Comparison of ENCODE assay signal across 8 cellular contexts in genomic region chr22:28882878-28883656, GRCh38. TPM values are rescaled to one million over a fixed set of nuclear protein-coding genes. Genes with fewer than 3 reads are reported as not detected.
DNase-seq lines count a peak whose midpoint lies in the region; TF ChIP-seq lines count a peak whose summit lies in the region.

Gene ZNRF3, plus strand, starts transcription at chr22:28883572. Its CDS starts 195 bp downstream, at chr22:28883767.

- intact Hi-C loops in left ventricle myocardium inferior (cut with micrococcal nuclease) (no loop called here), posterior vena cava (cut with DNase I) (loop anchor here in 1 of 2 donors (10.0 kb wide), 1 partner anchor 72 kb away; no protein-coding TSS in a partner anchor), transverse colon (cut with DNase I; ENCODE audit: low total_unique reads) (no loop called here)

- H3K4me3 ChIP-seq in HFF-Myc (replicated peaks; ENCODE audit: low read depth, low read length), result peak within 1 kb of the TSS; percentile 68
- peak within 1 kb of the TSS; percentile 78 for H3K4me3 ChIP-seq in left ventricle myocardium inferior
- peak within 1 kb of the TSS; percentile 69 to 90 (median 77) for H3K4me3 ChIP-seq in transverse colon

- H3K9me3 ChIP-seq in left ventricle myocardium inferior (replicated peaks) (no peaks in the 10 kb centered on the region), transverse colon (no peaks in the 10 kb centered on the region)

- peak; percentile 42 for DNase-seq in DMS 273 treated with DMSO at 0.1 percent for 48 hours (lab: John Stamatoyannopoulos, UW)
- DNase-seq in HFF-Myc (ENCODE audit: extremely low read depth, low read depth), result peak; percentile 61
- DNase-seq in NCI-H1436 treated with DMSO at 0.1 percent for 48 hours (lab: John Stamatoyannopoulos, UW), result peak; percentile 61
- peak; percentile 77 for DNase-seq in T-helper 2 cell treated with Interferon-gamma antibody and Interleukin-4, amounts not matched to agents 5 μg/mL and 100 μg/mL, for 36 hours (ENCODE audit: low spot score)
- DNase-seq in anterior cingulate cortex (lab: John Stamatoyannopoulos, UW), result peak; percentile 48 to 98 (median 93)
- peak; percentile 92 for DNase-seq in left ventricle myocardium inferior
- peak; percentile 98 for DNase-seq in posterior vena cava (ENCODE audit: low spot score)
- DNase-seq in transverse colon, result peak; percentile 95

- H3K36me3 ChIP-seq in left ventricle myocardium inferior, result no peaks in the 10 kb centered on the region
- no peaks in the 10 kb centered on the region for H3K36me3 ChIP-seq in transverse colon

- peak within 1 kb of the TSS; percentile 74 for H3K4me3 Mint-ChIP-seq in T-helper 2 cell treated with Interferon-gamma antibody and Interleukin-4, amounts not matched to agents 5 μg/mL and 100 μg/mL, for 36 hours

- H3K27me3 ChIP-seq in left ventricle myocardium inferior (ENCODE audit: low read depth) (no peaks in the 10 kb centered on the region), transverse colon (no peaks in the 10 kb centered on the region)

- H3K27ac ChIP-seq in left ventricle myocardium inferior (replicated peaks), result peak within 1 kb of the TSS; percentile 81
- peak within 1 kb of the TSS; percentile 81 to 89 (median 84) for H3K27ac ChIP-seq in transverse colon

- in situ Hi-C loops in transverse colon (cut with MboI; ENCODE audit: low pct_ligation_motif_present in 1 of 4, low pct_unique_long_range_greater_than_20kb in 1 of 4, low sequenced_read_pairs in 3 of 4), result no loop called here

- H3K4me1 ChIP-seq in left ventricle myocardium inferior (peaks cover 38% of the 10 kb centered on the region), transverse colon (peaks cover 4 to 43% (median 34%) of the 10 kb centered on the region in 4 donors)

- no peaks in the 10 kb centered on the region for H3K9me3 Mint-ChIP-seq in T-helper 2 cell treated with Interferon-gamma antibody and Interleukin-4, amounts not matched to agents 5 μg/mL and 100 μg/mL, for 36 hours

- peaks cover 10% of the 10 kb centered on the region for H3K4me1 Mint-ChIP-seq in T-helper 2 cell treated with Interferon-gamma antibody and Interleukin-4, amounts not matched to agents 5 μg/mL and 100 μg/mL, for 36 hours (ENCODE audit: low read depth)

- TF ChIP-seq EP300 in transverse colon (IDR thresholded peaks at IDR 0.05; ENCODE audit: low read depth), result no peak

- H3K36me3 Mint-ChIP-seq in T-helper 2 cell treated with Interferon-gamma antibody and Interleukin-4, amounts not matched to agents 5 μg/mL and 100 μg/mL, for 36 hours (ENCODE audit: low read depth), result peaks cover 2% of the 10 kb centered on the region

- H3K27me3 Mint-ChIP-seq in T-helper 2 cell treated with Interferon-gamma antibody and Interleukin-4, amounts not matched to agents 5 μg/mL and 100 μg/mL, for 36 hours (ENCODE audit: low read depth), result peaks cover 62% of the 10 kb centered on the region

- TF ChIP-seq POLR2A in transverse colon (IDR thresholded peaks at IDR 0.05), result peak; percentile 12

- no peak for TF ChIP-seq CTCF in HFF-Myc (IDR thresholded peaks at IDR 0.05; ENCODE audit: low read depth, low read length, missing control alignments)
- TF ChIP-seq CTCF in left ventricle myocardium inferior (IDR thresholded peaks at IDR 0.05; ENCODE audit: borderline replicate concordance), result peak; percentile 5
- peak in 1 of 5 experiments; percentile 8 for TF ChIP-seq CTCF in transverse colon (IDR thresholded peaks at IDR 0.05)

- 1% methylated on average over 27 of the region's 85 CpGs; no CpG with 5 or more reads in 1 of the 2 donors for WGBS in transverse colon (ENCODE audit: low coverage in 1 of 2), 2 donors

- peak within 1 kb of the TSS; percentile 65 for H3K27ac Mint-ChIP-seq in T-helper 2 cell treated with Interferon-gamma antibody and Interleukin-4, amounts not matched to agents 5 μg/mL and 100 μg/mL, for 36 hours

RNA-seq across cellular contexts. Expression of gene ZNRF3, which starts in this region (rescaled TPM):
- total RNA-seq in left ventricle myocardium inferior (6.3 TPM), posterior vena cava (1 to 10 TPM; 7.5 to 8.5 TPM), transverse colon (10 to 100 TPM in 1 of 4 donors, 1 to 10 TPM in 3; 4.5 to 10.7 (median 8.3) TPM)

Comparison
In these comparisons a context has a peak if more than half of its experiments do, and no peak if none do; other contexts are left out.
1. Peak in every context shown above with its lines: DNase-seq, H3K4me3 ChIP-seq and H3K27ac ChIP-seq.
2. DNase-seq: peak in every context shown above with its lines; median percentile 98 in posterior vena cava; 95 in transverse colon; 93 in anterior cingulate cortex; 92 in left ventricle myocardium inferior; 77 in T-helper 2 cell treated with Interferon-gamma antibody and Interleukin-4, amounts not matched to agents 5 μg/mL and 100 μg/mL, for 36 hours; 61 in HFF-Myc; 61 in NCI-H1436 treated with DMSO at 0.1 percent for 48 hours; 42 in DMS 273 treated with DMSO at 0.1 percent for 48 hours.